ENCODE assay signal across 18 cellular contexts in genomic region chr5:119019431-119020348, GRCh38. TPM values are rescaled to one million over a fixed set of nuclear protein-coding genes. Genes with fewer than 3 reads are reported as not detected.
DNase-seq lines count a peak whose midpoint lies in the region; ATAC-seq and TF ChIP-seq lines count a peak whose summit lies in the region.
"Had no signal": no experiment of that assay in that cellular context is flagged by ENCODE, and none has a peak within 500 bp of the region (broad histone marks: within the 10 kb centered on the region; RNA-seq: fewer than 3 reads in every experiment).

No MANE protein-coding gene starts in this region.

- no peaks in the 10 kb centered on the region for H3K36me3 ChIP-seq in PC-9 (ENCODE audit: low read depth)
- H3K36me3 ChIP-seq: Peyer's patch, right atrium auricular region had no signal

- H3K4me2 ChIP-seq in PC-9, result no peak overlapping the region

- H3K4me1 Mint-ChIP-seq in Calu3 (ENCODE audit: low read depth, unreplicated experiment), result peaks cover 9% of the 10 kb centered on the region
- H3K4me1 Mint-ChIP-seq: stimulated activated effector memory CD8-positive, alpha-beta T cell treated with anti-CD3 and anti-CD28 coated beads, Interleukin-12 subunit alpha, Interleukin-12 subunit beta, amount 100 ng/mL, for 72 hours had no signal

- H4K20me1 ChIP-seq in PC-9 (ENCODE audit: insufficient read depth), result no peaks in the 10 kb centered on the region

- no peak overlapping the region for H2AFZ ChIP-seq in PC-9

- ATAC-seq in HG02588 (IDR thresholded peaks at IDR 0.05; ENCODE audit: unreplicated experiment), result no peak
- ATAC-seq: activated T-cell treated with anti-CD3 and anti-CD28 coated beads, Interleukin-2, amount 50 U/mL, for 72 hours; left colon; stimulated activated effector memory CD8-positive, alpha-beta T cell treated with anti-CD3 and anti-CD28 coated beads, Interleukin-12 subunit alpha, Interleukin-12 subunit beta, amount 100 ng/mL, for 72 hours had no signal

- intact Hi-C loops in PC-9 (cut with micrococcal nuclease; ENCODE audit: unreplicated experiment) (loop anchor here (10.0 kb wide), 1 partner anchor 315 kb away; no protein-coding TSS in a partner anchor), Calu3 (cut with micrococcal nuclease; ENCODE audit: unreplicated experiment) (loop anchor here (5.0 to 10.0 kb wide), 3 partner anchors 113 to 723 kb away; no protein-coding TSS in a partner anchor)

- no peaks in the 10 kb centered on the region for H3K36me3 Mint-ChIP-seq in Calu3 (ENCODE audit: insufficient read depth, unreplicated experiment)
- H3K36me3 Mint-ChIP-seq: stimulated activated effector memory CD8-positive, alpha-beta T cell treated with anti-CD3 and anti-CD28 coated beads, Interleukin-12 subunit alpha, Interleukin-12 subunit beta, amount 100 ng/mL, for 72 hours had no signal

- H3K27me3 ChIP-seq in PC-9 (ENCODE audit: insufficient read depth, low read depth), result no peaks in the 10 kb centered on the region
- H3K27me3 ChIP-seq: Peyer's patch, right atrium auricular region had no signal

- no peak overlapping the region for H3K4me3 ChIP-seq in PC-9
- H3K4me3 ChIP-seq: Peyer's patch, right atrium auricular region had no signal

- CTCF ChIA-PET in PC-9 (lab: Charles Lee) (no interaction called here), Calu3 (lab: Charles Lee) (interaction anchor here (0.5 to 0.6 kb wide), 2 partner anchors 64 to 394 kb away, joined by 3 read pairs; no protein-coding TSS in a partner anchor)

- H3K4me3 Mint-ChIP-seq in Calu3 (ENCODE audit: low read depth, unreplicated experiment), result no peak overlapping the region
- H3K4me3 Mint-ChIP-seq: activated T-cell treated with anti-CD3 and anti-CD28 coated beads, Interleukin-2, amount 50 U/mL, for 72 hours; nephron progenitor cell; stimulated activated effector memory CD8-positive, alpha-beta T cell treated with anti-CD3 and anti-CD28 coated beads, Interleukin-12 subunit alpha, Interleukin-12 subunit beta, amount 100 ng/mL, for 72 hours had no signal

- H3K9me3 Mint-ChIP-seq in Calu3 (ENCODE audit: low read depth, unreplicated experiment), result no peaks in the 10 kb centered on the region
- H3K9me3 Mint-ChIP-seq: stimulated activated effector memory CD8-positive, alpha-beta T cell treated with anti-CD3 and anti-CD28 coated beads, Interleukin-12 subunit alpha, Interleukin-12 subunit beta, amount 100 ng/mL, for 72 hours had no signal

- no peaks in the 10 kb centered on the region for H3K4me1 ChIP-seq in PC-9 (replicated peaks; ENCODE audit: insufficient read depth)
- H3K4me1 ChIP-seq: right atrium auricular region had no signal

- BruUV-seq in PC-9 (replicated peaks; lab: Mats Ljungman, UMichigan) (no TSS peak), Calu3 (replicated peaks; lab: Mats Ljungman, UMichigan) (no TSS peak)

- no peaks in the 10 kb centered on the region for H3F3A ChIP-seq in PC-9 (ENCODE audit: insufficient read depth, low read depth)

- H3K79me2 ChIP-seq in PC-9 (ENCODE audit: low read depth), result no peaks in the 10 kb centered on the region

- peak; percentile 4 for DNase-seq in DMS53 (lab: John Stamatoyannopoulos, UW)
- no peak for DNase-seq in DMS53 treated with DMSO at 0.1 percent for 48 hours (lab: John Stamatoyannopoulos, UW; ENCODE audit: unreplicated experiment)
- peak; percentile 57 for DNase-seq in NOMO-1 treated with dmso at 0.1 percent for 144 hours (lab: John Stamatoyannopoulos, UW; ENCODE audit: unreplicated experiment)
- DNase-seq in fibroblast of peridontal ligament (ENCODE audit: extremely low read depth), result peak; percentile 45
- peak; percentile 6 for DNase-seq in stromal cell of bone marrow (ENCODE audit: low read depth)
- DNase-seq in PC-9, result no peak
- no peak for DNase-seq in Calu3
- DNase-seq: activated T-cell treated with anti-CD3 and anti-CD28 coated beads, Interleukin-2, amount 50 U/mL, for 72 hours; COR-L47; left colon; NCI-H1048; nephron progenitor cell; Peyer's patch; stimulated activated CD4-positive, alpha-beta T cell treated with anti-CD3 and anti-CD28 coated beads, Interleukin-4, amount 100 ng/mL, for 1 hour had no signal

- no peaks in the 10 kb centered on the region for H3K27me3 Mint-ChIP-seq in Calu3 (ENCODE audit: unreplicated experiment)

- POLR2A ChIA-PET in PC-9 (lab: Charles Lee; ENCODE audit: unreplicated experiment), result no interaction called here

- H3K27ac ChIP-seq in PC-9, result no peak overlapping the region
- H3K27ac ChIP-seq: 22Rv1, right atrium auricular region had no signal

- H3K9me3 ChIP-seq in PC-9 (ENCODE audit: insufficient read depth, low read depth), result no peaks in the 10 kb centered on the region
- H3K9me3 ChIP-seq: Peyer's patch had no signal

- H3K27ac Mint-ChIP-seq in Calu3 (ENCODE audit: unreplicated experiment), result no peak overlapping the region
- H3K27ac Mint-ChIP-seq: activated T-cell treated with anti-CD3 and anti-CD28 coated beads, Interleukin-2, amount 50 U/mL, for 72 hours; nephron progenitor cell; stimulated activated effector memory CD8-positive, alpha-beta T cell treated with anti-CD3 and anti-CD28 coated beads, Interleukin-12 subunit alpha, Interleukin-12 subunit beta, amount 100 ng/mL, for 72 hours had no signal

- TF ChIP-seq CTCF in PC-9 (conservative IDR thresholded peaks at IDR 0.05) (no peak), Calu3 (IDR thresholded peaks at IDR 0.05; ENCODE audit: unreplicated experiment) (no peak)

- no peaks in the 10 kb centered on the region for H3K9me2 ChIP-seq in PC-9 (ENCODE audit: insufficient read depth)

RNA-seq across cellular contexts. Expression of gene DTWD2, which starts 31.3 kb away (rescaled TPM):
- 3.3 and 4.9 TPM in 2 replicates for total RNA-seq in PC-9 (2021)
- 12.3 and 12.6 TPM in 2 replicates for total RNA-seq in Calu3 (2022)

RNA-seq across cellular contexts. Expression of gene DMXL1, which starts 51.2 kb away (rescaled TPM):
- total RNA-seq in PC-9 (2021) (19.7 and 27.3 TPM in 2 replicates), Calu3 (2022) (43.3 and 46.6 TPM in 2 replicates)

Comparison
In these comparisons a context has a peak if more than half of its experiments do, and no peak if none do; other contexts are left out.
1. DNase-seq: peak in DMS53 (single experiment), NOMO-1 treated with dmso at 0.1 percent for 144 hours (single experiment), fibroblast of peridontal ligament (single experiment) and stromal cell of bone marrow (single experiment); none in DMS53 treated with DMSO at 0.1 percent for 48 hours (single experiment), PC-9 (0 of 2) and Calu3 (single experiment).